In genomic region chr1:181075727-181076350, GRCh38 we compare ENCODE assay signal across 1 cellular context.
TF ChIP-seq lines count a peak whose summit lies in the region.

No MANE protein-coding gene starts in this region.

TF ChIP-seq in GM23338, 12 proteins besides CTCF, POLR2A, EP300 and RAD21 (continued from another document):
- no peak for TF ChIP-seq REST (IDR thresholded peaks at IDR 0.05; ENCODE audit: unreplicated experiment)
- TF ChIP-seq JUNB (IDR thresholded peaks at IDR 0.05; ENCODE audit: unreplicated experiment): no peak
- no peak for TF ChIP-seq ETS1 (IDR thresholded peaks at IDR 0.05)
